1 cellular context compared by ENCODE assay signal in genomic region chr20:34621383-34622367, GRCh38.
TF ChIP-seq lines count a peak whose summit lies in the region.

No MANE protein-coding gene starts in this region.

TF ChIP-seq in HepG2, 621 proteins besides CTCF, POLR2A, EP300 and RAD21 (continued from another document and continues in another):
- TF ChIP-seq AHDC1 (CRISPR knock-in tag; IDR thresholded peaks at IDR 0.05; ENCODE audit: borderline replicate concordance) (peak; percentile 100), SCMH1 (CRISPR knock-in tag; IDR thresholded peaks at IDR 0.05; ENCODE audit: borderline replicate concordance) (no peak), CREB1 (IDR thresholded peaks at IDR 0.05) (peak; percentile 67; the same call in 1 of the 2 replicates), CREB1 (CRISPR knock-in tag; IDR thresholded peaks at IDR 0.05) (peak; percentile 94), TRIM22 (IDR thresholded peaks at IDR 0.05) (no peak), ATF4 (CRISPR knock-in tag; IDR thresholded peaks at IDR 0.05) (peak in 1 of 2 experiments; percentile 94; a peak in 2 of 4 replicates), MEIS2 (CRISPR knock-in tag; IDR thresholded peaks at IDR 0.05) (peak; percentile 97), ZFX (CRISPR knock-in tag; IDR thresholded peaks at IDR 0.05; ENCODE audit: low read depth) (peak; percentile 87), ZNF7 (CRISPR knock-in tag; IDR thresholded peaks at IDR 0.05) (no peak), CCDC6 (CRISPR knock-in tag; IDR thresholded peaks at IDR 0.05) (peak; percentile 79; the same call in 1 of the 2 replicates), ZNF550 (CRISPR knock-in tag; IDR thresholded peaks at IDR 0.05; ENCODE audit: borderline replicate concordance) (no peak), ZNF282 (IDR thresholded peaks at IDR 0.05; ENCODE audit: partially characterized antibody) (no peak), GTF2F1 (IDR thresholded peaks at IDR 0.05; ENCODE audit: low read length) (no peak), RFXAP (CRISPR knock-in tag; IDR thresholded peaks at IDR 0.05; ENCODE audit: borderline replicate concordance) (peak; percentile 94), BORCS8-MEF2B (CRISPR knock-in tag; IDR thresholded peaks at IDR 0.05) (no peak; the same call in 1 of the 2 replicates), ELK4 (CRISPR knock-in tag; IDR thresholded peaks at IDR 0.05; ENCODE audit: borderline replicate concordance) (no peak), HOXA5 (CRISPR knock-in tag; IDR thresholded peaks at IDR 0.05) (peak; percentile 95), MLXIP (CRISPR knock-in tag; IDR thresholded peaks at IDR 0.05; ENCODE audit: borderline replicate concordance) (no peak), ZUFSP (CRISPR knock-in tag; IDR thresholded peaks at IDR 0.05; ENCODE audit: borderline replicate concordance) (no peak), U2AF2 (IDR thresholded peaks at IDR 0.05; ENCODE audit: low read depth, low read length) (no peak), TAF15 (IDR thresholded peaks at IDR 0.05; ENCODE audit: low read depth, low read length, poor library complexity, severe bottlenecking) (no peak), MYNN (CRISPR knock-in tag; IDR thresholded peaks at IDR 0.05; ENCODE audit: low read depth) (no peak), ISX (CRISPR knock-in tag; conservative IDR thresholded peaks at IDR 0.05) (no peak; the same call in 1 of the 2 replicates), CEBPZ (IDR thresholded peaks at IDR 0.05; ENCODE audit: low read length) (no peak), FOXP4 (CRISPR knock-in tag; IDR thresholded peaks at IDR 0.05) (peak; percentile 100), SYNCRIP (IDR thresholded peaks at IDR 0.05; ENCODE audit: insufficient read depth, low read depth, low read length) (no peak), ZNF816 (CRISPR knock-in tag; IDR thresholded peaks at IDR 0.05; ENCODE audit: borderline replicate concordance) (peak; percentile 98), IKZF5 (CRISPR knock-in tag; IDR thresholded peaks at IDR 0.05) (peak; percentile 100), BRF2 (CRISPR knock-in tag; IDR thresholded peaks at IDR 0.05) (no peak), ZSCAN29 (CRISPR knock-in tag; conservative IDR thresholded peaks at IDR 0.05) (peak; percentile 88), STAG1 (CRISPR knock-in tag; IDR thresholded peaks at IDR 0.05) (peak; percentile 22; the same call in 1 of the 2 replicates), NRL (CRISPR knock-in tag; IDR thresholded peaks at IDR 0.05; ENCODE audit: borderline replicate concordance) (0 out of 2 replicates have a peak, but pooled peaks have one; percentile 58), ZNF839 (CRISPR knock-in tag; IDR thresholded peaks at IDR 0.05; ENCODE audit: borderline replicate concordance) (no peak), SNRNP70 (IDR thresholded peaks at IDR 0.05; ENCODE audit: low read depth, low read length) (no peak)
